ENCODE assay signal across 8 cellular contexts in genomic region chr15:80988148-80988796, GRCh38. TPM values are rescaled to one million over a fixed set of nuclear protein-coding genes. Genes with fewer than 3 reads are reported as not detected.
A peak's percentile ranks its signal among the peaks of the same experiment; 100 is the strongest.
DNase-seq lines count a peak whose midpoint lies in the region; ATAC-seq and TF ChIP-seq lines count a peak whose summit lies in the region.
"Had no signal": no experiment of that assay in that cellular context is flagged by ENCODE, and none has a peak within 500 bp of the region (broad histone marks: within the 10 kb centered on the region; RNA-seq: fewer than 3 reads in every experiment).

No MANE protein-coding gene starts in this region.

- TF ChIP-seq POLR2A in testis (IDR thresholded peaks at IDR 0.05): no peak

- H3K4me1 Mint-ChIP-seq in activated T-helper 1 cell treated with anti-CD3 and anti-CD28 coated beads, Interleukin-12 subunit alpha, Interleukin-12 subunit beta, Interleukin-2, Interleukin-4 antibody, amounts not matched to agents 30 ng/mL and 10 ng/mL and 1 ng/mL, durations not matched to agents 14 hours and 24 hours and 36 hours (ENCODE audit: low read depth): peaks cover 66% of the 10 kb centered on the region
- peaks cover 64% of the 10 kb centered on the region for H3K4me1 Mint-ChIP-seq in stimulated activated effector memory CD8-positive, alpha-beta T cell treated with anti-CD3 and anti-CD28 coated beads, Interleukin-12 subunit alpha, Interleukin-12 subunit beta, amount 100 ng/mL, for 72 hours

- no peaks in the 10 kb centered on the region for H3K9me3 Mint-ChIP-seq in activated T-helper 1 cell treated with anti-CD3 and anti-CD28 coated beads, Interleukin-12 subunit alpha, Interleukin-12 subunit beta, Interleukin-2, Interleukin-4 antibody, amounts not matched to agents 30 ng/mL and 10 ng/mL and 1 ng/mL, durations not matched to agents 14 hours and 24 hours and 36 hours
- H3K9me3 Mint-ChIP-seq in stimulated activated effector memory CD8-positive, alpha-beta T cell treated with anti-CD3 and anti-CD28 coated beads, Interleukin-12 subunit alpha, Interleukin-12 subunit beta, amount 100 ng/mL, for 72 hours: no peaks in the 10 kb centered on the region

- no peak for ATAC-seq in stimulated activated effector memory CD8-positive, alpha-beta T cell treated with anti-CD3 and anti-CD28 coated beads, Interleukin-12 subunit alpha, Interleukin-12 subunit beta, amount 100 ng/mL, for 72 hours

- peak overlapping the region; percentile 97 for H3K27ac Mint-ChIP-seq in activated T-helper 1 cell treated with anti-CD3 and anti-CD28 coated beads, Interleukin-12 subunit alpha, Interleukin-12 subunit beta, Interleukin-2, Interleukin-4 antibody, amounts not matched to agents 30 ng/mL and 10 ng/mL and 1 ng/mL, durations not matched to agents 14 hours and 24 hours and 36 hours
- peak overlapping the region; percentile 96 for H3K27ac Mint-ChIP-seq in stimulated activated effector memory CD8-positive, alpha-beta T cell treated with anti-CD3 and anti-CD28 coated beads, Interleukin-12 subunit alpha, Interleukin-12 subunit beta, amount 100 ng/mL, for 72 hours

- H3K9me3 ChIP-seq in iPS-15b (ENCODE audit: control insufficient read depth, insufficient read depth, low read length): no peaks in the 10 kb centered on the region
- H3K9me3 ChIP-seq in testis: no peaks in the 10 kb centered on the region

- H3K4me1 ChIP-seq in iPS-15b (ENCODE audit: control insufficient read depth, insufficient read depth, low read length) (peaks cover 18% of the 10 kb centered on the region), testis (peaks cover 10% of the 10 kb centered on the region)

- 40 to 49% methylated on average over 8 of the region's 8 CpGs for WGBS in testis, 2 donors

- peak overlapping the region; percentile 98 for H3K4me3 Mint-ChIP-seq in activated T-helper 1 cell treated with anti-CD3 and anti-CD28 coated beads, Interleukin-12 subunit alpha, Interleukin-12 subunit beta, Interleukin-2, Interleukin-4 antibody, amounts not matched to agents 30 ng/mL and 10 ng/mL and 1 ng/mL, durations not matched to agents 14 hours and 24 hours and 36 hours
- H3K4me3 Mint-ChIP-seq in stimulated activated effector memory CD8-positive, alpha-beta T cell treated with anti-CD3 and anti-CD28 coated beads, Interleukin-12 subunit alpha, Interleukin-12 subunit beta, amount 100 ng/mL, for 72 hours: peak overlapping the region; percentile 97

- DNase-seq in HL-60 (ENCODE audit: low read depth in 1 of 2, low spot score in 1 of 2) (no peak), SK-N-DZ (ENCODE audit: low spot score) (no peak), testis (no peak), NCI-H2227 (lab: John Stamatoyannopoulos, UW; ENCODE audit: unreplicated experiment) (no peak)
- DNase-seq in activated T-helper 1 cell treated with anti-CD3 and anti-CD28 coated beads, Interleukin-12 subunit alpha, Interleukin-12 subunit beta, Interleukin-2, Interleukin-4 antibody, amounts not matched to agents 30 ng/mL and 10 ng/mL and 1 ng/mL, durations not matched to agents 14 hours and 24 hours and 36 hours (ENCODE audit: low spot score): no peak
- no peak for DNase-seq in stimulated activated effector memory CD8-positive, alpha-beta T cell treated with anti-CD3 and anti-CD28 coated beads, Interleukin-12 subunit alpha, Interleukin-12 subunit beta, amount 100 ng/mL, for 72 hours (ENCODE audit: low spot score in 2 of 2)
- DNase-seq: SHP77 had no signal

- H3K27me3 ChIP-seq in HL-60 (ENCODE audit: insufficient read depth, poor library complexity, severe bottlenecking) (no peaks in the 10 kb centered on the region), iPS-15b (ENCODE audit: control insufficient read depth, insufficient read depth, low read length) (no peaks in the 10 kb centered on the region), testis (no peaks in the 10 kb centered on the region)

- H3K27ac ChIP-seq in HL-60 (replicated peaks) (peak overlapping the region; percentile 89; the same call in 1 of the 2 replicates), testis (no peak overlapping the region)

- H3K36me3 Mint-ChIP-seq in activated T-helper 1 cell treated with anti-CD3 and anti-CD28 coated beads, Interleukin-12 subunit alpha, Interleukin-12 subunit beta, Interleukin-2, Interleukin-4 antibody, amounts not matched to agents 30 ng/mL and 10 ng/mL and 1 ng/mL, durations not matched to agents 14 hours and 24 hours and 36 hours (ENCODE audit: low read depth): peaks cover 23% of the 10 kb centered on the region
- peaks cover 34% of the 10 kb centered on the region for H3K36me3 Mint-ChIP-seq in stimulated activated effector memory CD8-positive, alpha-beta T cell treated with anti-CD3 and anti-CD28 coated beads, Interleukin-12 subunit alpha, Interleukin-12 subunit beta, amount 100 ng/mL, for 72 hours

- H3K27me3 Mint-ChIP-seq in activated T-helper 1 cell treated with anti-CD3 and anti-CD28 coated beads, Interleukin-12 subunit alpha, Interleukin-12 subunit beta, Interleukin-2, Interleukin-4 antibody, amounts not matched to agents 30 ng/mL and 10 ng/mL and 1 ng/mL, durations not matched to agents 14 hours and 24 hours and 36 hours (ENCODE audit: insufficient read depth): no peaks in the 10 kb centered on the region

- H3K36me3 ChIP-seq in iPS-15b (ENCODE audit: control insufficient read depth, insufficient read depth, low read length) (no peaks in the 10 kb centered on the region), testis (ENCODE audit: low read depth, missing control alignments) (no peaks in the 10 kb centered on the region)

- no peak for TF ChIP-seq CTCF in HL-60 (IDR thresholded peaks at IDR 0.05; ENCODE audit: insufficient read depth, low read length)
- no peak for TF ChIP-seq CTCF in testis (IDR thresholded peaks at IDR 0.05)

- H3K9ac ChIP-seq in iPS-15b (ENCODE audit: low read depth, low read length): peak overlapping the region; percentile 98

- intact Hi-C loops in activated T-helper 1 cell treated with anti-CD3 and anti-CD28 coated beads, Interleukin-12 subunit alpha, Interleukin-12 subunit beta, Interleukin-2, Interleukin-4 antibody, amounts not matched to agents 30 ng/mL and 10 ng/mL and 1 ng/mL, durations not matched to agents 14 hours and 24 hours and 36 hours (cut with micrococcal nuclease): loop anchor here (10.0 kb wide), 3 partner anchors 293 to 833 kb away; partner anchors contain the start of genes ABHD17C and FAH
- intact Hi-C loops in testis (cut with DNase I; ENCODE audit: low total_unique reads): no loop called here

- H3K4me3 ChIP-seq in HL-60 (replicated peaks; ENCODE audit: insufficient read depth, low read length) (peak overlapping the region; percentile 97), iPS-15b (ENCODE audit: low read depth, low read length) (peak overlapping the region; percentile 99), testis (peak overlapping the region in 1 of 2 donors; percentile 83)

RNA-seq across cellular contexts. Expression of gene MESD, which starts 1.3 kb away (rescaled TPM):
- total RNA-seq in activated T-helper 1 cell treated with anti-CD3 and anti-CD28 coated beads, Interleukin-12 subunit alpha, Interleukin-12 subunit beta, Interleukin-2, Interleukin-4 antibody, amounts not matched to agents 30 ng/mL and 10 ng/mL and 1 ng/mL, durations not matched to agents 14 hours and 24 hours and 36 hours: 29.5 and 30.2 TPM in 2 replicates
- 15.2 and 15.7 TPM in 2 replicates for polyA plus RNA-seq in SK-N-DZ (2014; cell fraction: cytosol; rRNA removed)
- 9.0 and 12.1 TPM in 2 replicates for polyA plus RNA-seq in SK-N-DZ (2014; cell fraction: nucleus; rRNA removed)
- 10 to 100 TPM; 38.5 to 39.8 TPM for total RNA-seq in testis
- polyA plus RNA-seq in testis (ENCODE audit: insufficient read depth, low read depth, low replicate concordance): 26.0 TPM

RNA-seq across cellular contexts. Expression of gene TLNRD1, which starts 12.5 kb away (rescaled TPM):
- 30.2 and 30.8 TPM in 2 replicates for total RNA-seq in activated T-helper 1 cell treated with anti-CD3 and anti-CD28 coated beads, Interleukin-12 subunit alpha, Interleukin-12 subunit beta, Interleukin-2, Interleukin-4 antibody, amounts not matched to agents 30 ng/mL and 10 ng/mL and 1 ng/mL, durations not matched to agents 14 hours and 24 hours and 36 hours
- 22.5 and 31.4 TPM in 2 replicates for polyA plus RNA-seq in SK-N-DZ (2014; cell fraction: cytosol; rRNA removed)
- 12.6 and 14.4 TPM in 2 replicates for polyA plus RNA-seq in SK-N-DZ (2014; cell fraction: nucleus; rRNA removed)
- total RNA-seq in testis: 10 to 100 TPM; 11.5 to 14.9 TPM
- polyA plus RNA-seq in testis (ENCODE audit: insufficient read depth, low read depth, low replicate concordance): 2.6 TPM
